8 cellular contexts compared by ENCODE assay signal in the genomic region with DNA sequence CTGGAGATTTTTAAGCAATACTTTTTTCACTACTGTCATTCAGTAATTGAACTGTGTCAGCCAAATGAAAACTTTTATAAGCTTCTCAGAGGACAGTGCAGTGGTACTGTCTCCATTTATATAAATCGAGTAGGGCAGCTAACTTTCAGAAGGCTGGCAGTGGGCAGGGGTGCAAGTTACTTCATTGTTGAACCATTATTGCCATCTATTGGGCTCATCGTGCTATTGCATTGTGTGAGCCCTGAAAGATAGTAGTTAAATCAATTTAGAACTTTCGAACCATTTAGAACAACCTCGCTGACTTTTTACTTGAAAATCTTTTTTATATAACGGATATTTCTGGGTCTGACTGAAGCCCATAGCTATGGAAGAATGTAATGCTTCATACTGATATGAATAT.
DNase-seq lines count a peak whose midpoint lies in the region; ATAC-seq, FAIRE-seq and TF ChIP-seq lines count a peak whose summit lies in the region.

No MANE protein-coding gene starts in this region.

- TF ChIP-seq CTCF in GM10248 (IDR thresholded peaks at IDR 0.05; ENCODE audit: control extremely low read depth, extremely low read depth, low read depth, missing control alignments) (peak; percentile 70), LNCaP clone FGC (IDR thresholded peaks at IDR 0.05; ENCODE audit: control insufficient read depth, extremely low read depth, insufficient read depth) (peak; percentile 92), PC-9 (conservative IDR thresholded peaks at IDR 0.05) (peak; percentile 75), colonic mucosa (IDR thresholded peaks at IDR 0.05) (peak; percentile 68), liver (IDR thresholded peaks at IDR 0.05; ENCODE audit: low read depth, low read length, missing input control) (peak; percentile 88), upper lobe of right lung (IDR thresholded peaks at IDR 0.05) (peak; percentile 76)

- no peaks in the 10 kb centered on the region for H3K4me1 ChIP-seq in PC-9 (replicated peaks; ENCODE audit: insufficient read depth)
- no peaks in the 10 kb centered on the region for H3K4me1 ChIP-seq in colonic mucosa
- H3K4me1 ChIP-seq in liver (ENCODE audit: control insufficient read depth in 4 of 4, insufficient read depth in 4 of 4, low read length in 3 of 4) = peaks cover 0 to 16% (median 12%) of the 10 kb centered on the region in 4 donors
- no peaks in the 10 kb centered on the region for H3K4me1 ChIP-seq in upper lobe of right lung

- H3K36me3 ChIP-seq in PC-9 (ENCODE audit: low read depth) (no peaks in the 10 kb centered on the region), colonic mucosa (no peaks in the 10 kb centered on the region), liver (ENCODE audit: control insufficient read depth in 4 of 4, insufficient read depth in 3 of 4, low read depth in 1 of 4, low read length in 3 of 4) (no peaks in the 10 kb centered on the region), upper lobe of right lung (no peaks in the 10 kb centered on the region)

- no TSS peak for BruUV-seq in PC-9 (replicated peaks; lab: Mats Ljungman, UMichigan)

- H3K4me2 ChIP-seq in PC-9 = no peak overlapping the region

- WGBS in liver = 10% methylated on average over 5 of the region's 5 CpGs

- no peak overlapping the region for H3K4me3 ChIP-seq in LNCaP clone FGC (ENCODE audit: low read depth, low read length)
- no peak overlapping the region for H3K4me3 ChIP-seq in PC-9
- H3K4me3 ChIP-seq in colonic mucosa = no peak overlapping the region
- H3K4me3 ChIP-seq in liver (ENCODE audit: low read depth in 1 of 3, low read length in 3 of 3) = no peak overlapping the region
- no peak overlapping the region for H3K4me3 ChIP-seq in upper lobe of right lung

- H3K9ac ChIP-seq in colonic mucosa (ENCODE audit: low read depth in 2 of 2, low read length in 2 of 2) (no peak overlapping the region), liver (ENCODE audit: low read depth in 1 of 2, low read length in 2 of 2) (no peak overlapping the region)

- no peaks in the 10 kb centered on the region for H3K9me3 ChIP-seq in PC-9 (ENCODE audit: insufficient read depth, low read depth)
- H3K9me3 ChIP-seq in colonic mucosa = no peaks in the 10 kb centered on the region
- no peaks in the 10 kb centered on the region for H3K9me3 ChIP-seq in liver (ENCODE audit: control insufficient read depth in 4 of 4, low read length in 3 of 4)
- H3K9me3 ChIP-seq in upper lobe of right lung = no peaks in the 10 kb centered on the region

- no peaks in the 10 kb centered on the region for H3F3A ChIP-seq in PC-9 (ENCODE audit: insufficient read depth, low read depth)

- no peak overlapping the region for H2AFZ ChIP-seq in PC-9

- POLR2A ChIA-PET in GM10248 (lab: Yijun Ruan, JAX) (no interaction called here), PC-9 (lab: Charles Lee; ENCODE audit: unreplicated experiment) (no interaction called here)

- no peaks in the 10 kb centered on the region for H3K9me2 ChIP-seq in PC-9 (ENCODE audit: insufficient read depth)

- H3K79me2 ChIP-seq in PC-9 (ENCODE audit: low read depth) = no peaks in the 10 kb centered on the region

- H3K27ac ChIP-seq in PC-9 = no peak overlapping the region
- no peak overlapping the region for H3K27ac ChIP-seq in colonic mucosa
- H3K27ac ChIP-seq in liver (ENCODE audit: low read depth in 1 of 2, low read length in 2 of 2) = no peak overlapping the region
- H3K27ac ChIP-seq in upper lobe of right lung = no peak overlapping the region

- H3K27me3 ChIP-seq in PC-9 (ENCODE audit: insufficient read depth, low read depth) = peaks cover 22% of the 10 kb centered on the region; the same call in 1 of the 2 replicates
- H3K27me3 ChIP-seq in colonic mucosa = no peaks in the 10 kb centered on the region
- no peaks in the 10 kb centered on the region for H3K27me3 ChIP-seq in liver (ENCODE audit: control insufficient read depth in 4 of 4, insufficient read depth in 4 of 4, low read length in 3 of 4)
- no peaks in the 10 kb centered on the region for H3K27me3 ChIP-seq in upper lobe of right lung

- ATAC-seq in upper lobe of right lung = peak; percentile 82

- DNase-seq in GM10248 (ENCODE audit: extremely low spot score) = no peak
- peak; percentile 27 for DNase-seq in LNCaP clone FGC (ENCODE audit: low read depth)
- DNase-seq in PC-9 = no peak
- DNase-seq in colonic mucosa = peak; percentile 21
- DNase-seq in upper lobe of right lung = no peak
- no peak for DNase-seq in T1000 (lab: John Stamatoyannopoulos, UW)

- intact Hi-C loops in PC-9 (cut with micrococcal nuclease; ENCODE audit: unreplicated experiment) (loop anchor here (5.0 to 10.0 kb wide), 2 partner anchors 1894 to 1956 kb away; a partner anchor contains a TSS), colonic mucosa (cut with DNase I) (loop anchor here (5.0 to 10.0 kb wide), 3 partner anchors 589 to 786 kb away; a partner anchor contains a TSS), upper lobe of right lung (cut with DNase I) (loop anchor here (10.0 kb wide), 1 partner anchor 676 kb away; no protein-coding TSS in a partner anchor)

- no peaks in the 10 kb centered on the region for H4K20me1 ChIP-seq in PC-9 (ENCODE audit: insufficient read depth)

- peak; percentile 89 to 91 for TF ChIP-seq RAD21 in liver (IDR thresholded peaks at IDR 0.05)

- FAIRE-seq in A204.1 (lab: Jason Lieb, UNC) = peak; percentile 91

- CTCF ChIA-PET in GM10248 (lab: Yijun Ruan, JAX) (interaction anchor here (0.8 to 5.2 kb wide), 41 partner anchors 10 to 1962 kb away, joined by 3 to 129 read pairs (median 6); a partner anchor contains a TSS), PC-9 (lab: Charles Lee) (interaction anchor here (0.5 to 2.7 kb wide), 4 partner anchors 331 to 785 kb away, joined by 3 to 13 read pairs (median 4); no protein-coding TSS in a partner anchor)

TF ChIP-seq in liver, 16 proteins besides CTCF, POLR2A, EP300 and RAD21:
- TF ChIP-seq, protein P1, sequence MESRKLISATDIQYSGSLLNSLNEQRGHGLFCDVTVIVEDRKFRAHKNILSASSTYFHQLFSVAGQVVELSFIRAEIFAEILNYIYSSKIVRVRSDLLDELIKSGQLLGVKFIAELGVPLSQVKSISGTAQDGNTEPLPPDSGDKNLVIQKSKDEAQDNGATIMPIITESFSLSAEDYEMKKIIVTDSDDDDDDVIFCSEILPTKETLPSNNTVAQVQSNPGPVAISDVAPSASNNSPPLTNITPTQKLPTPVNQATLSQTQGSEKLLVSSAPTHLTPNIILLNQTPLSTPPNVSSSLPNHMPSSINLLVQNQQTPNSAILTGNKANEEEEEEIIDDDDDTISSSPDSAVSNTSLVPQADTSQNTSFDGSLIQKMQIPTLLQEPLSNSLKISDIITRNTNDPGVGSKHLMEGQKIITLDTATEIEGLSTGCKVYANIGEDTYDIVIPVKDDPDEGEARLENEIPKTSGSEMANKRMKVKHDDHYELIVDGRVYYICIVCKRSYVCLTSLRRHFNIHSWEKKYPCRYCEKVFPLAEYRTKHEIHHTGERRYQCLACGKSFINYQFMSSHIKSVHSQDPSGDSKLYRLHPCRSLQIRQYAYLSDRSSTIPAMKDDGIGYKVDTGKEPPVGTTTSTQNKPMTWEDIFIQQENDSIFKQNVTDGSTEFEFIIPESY (IDR thresholded peaks at IDR 0.05) = no peak
- peak in 1 of 2 donors; percentile 13 for TF ChIP-seq HNF4A (conservative IDR thresholded peaks at IDR 0.05)

Comparison
In these comparisons a context has a peak if more than half of its experiments do, and no peak if none do; other contexts are left out.
1. DNase-seq: peak in LNCaP clone FGC (single experiment) and colonic mucosa (single experiment); none in GM10248 (single experiment), PC-9 (0 of 2), upper lobe of right lung (single experiment) and T1000 (single experiment).
2. Peak in every context shown above with its lines, with median percentiles within 50 percentile points of each other: CTCF ChIP-seq.